ENCODE assay signal across 26 cellular contexts in the genomic region with DNA sequence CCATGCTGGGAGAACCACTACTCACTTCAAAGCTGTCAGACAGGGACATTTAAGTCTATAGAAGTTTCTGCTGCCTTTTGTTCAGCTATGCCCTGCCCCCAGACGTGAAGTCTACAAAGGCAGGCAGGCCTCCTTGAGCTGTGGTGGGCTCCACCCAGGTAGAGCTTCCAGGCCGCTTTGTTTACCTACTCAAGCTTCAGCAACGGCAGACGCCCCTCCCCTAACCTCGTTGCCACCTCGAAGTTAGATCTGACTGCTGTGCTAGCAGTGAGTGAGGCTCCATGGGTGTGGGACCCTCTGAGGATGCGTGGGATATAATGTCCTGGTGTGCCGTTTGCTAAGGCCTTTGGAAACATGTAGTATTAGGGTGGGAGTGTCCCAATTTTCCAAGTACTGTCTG.
"Had no signal": no experiment of that assay in that cellular context is flagged by ENCODE, and none has a peak within 500 bp of the region (broad histone marks: within the 10 kb centered on the region; RNA-seq: fewer than 3 reads in every experiment).

No MANE protein-coding gene starts in this region.

- H3K36me3 ChIP-seq: stomach, suprapubic skin, thoracic aorta, thyroid gland, tibial artery, tibial nerve, transverse colon, upper lobe of left lung, upper lobe of right lung, uterus, vagina had no signal

- H3K4me1 ChIP-seq: stomach, suprapubic skin, testis, thyroid gland, tibial artery, tibial nerve, transverse colon, upper lobe of left lung, upper lobe of right lung, uterus, vagina had no signal

- H3K9me3 ChIP-seq: suprapubic skin, testis, thoracic aorta, thyroid gland, transverse colon, upper lobe of left lung, upper lobe of right lung, uterus, vagina had no signal

- H3K27ac ChIP-seq: stomach, suprapubic skin, testis, thoracic aorta, thyroid gland, tibial artery, tibial nerve, transverse colon, upper lobe of left lung, upper lobe of right lung, uterus, vagina had no signal

- H3K4me3 ChIP-seq: stomach, suprapubic skin, testis, thoracic aorta, thyroid gland, tibial artery, tibial nerve, transverse colon, upper lobe of left lung, upper lobe of right lung, uterus, vagina had no signal

- H3K27me3 ChIP-seq: stomach, suprapubic skin, testis, thyroid gland, tibial artery, tibial nerve, transverse colon, upper lobe of left lung, upper lobe of right lung, uterus, vagina had no signal

- ATAC-seq: stimulated activated effector memory CD8-positive, alpha-beta T cell treated with anti-CD3 and anti-CD28 coated beads, Interleukin-12 subunit alpha, Interleukin-12 subunit beta, amount 100 ng/mL, for 72 hours; stimulated activated memory B cell treated with anti-CD40 and anti-IgM and Interleukin-4, amounts not matched to agents 10 μg/mL and 1 μg/mL and 100 μg/mL, for 72 hours; stimulated activated naive B cell treated with anti-CD40 and anti-IgM and Interleukin-4, amounts not matched to agents 10 μg/mL and 1 μg/mL and 100 μg/mL, for 72 hours; stimulated activated naive CD8-positive, alpha-beta T cell treated with anti-CD3 and anti-CD28 coated beads, Interleukin-15, amount 100 ng/mL, for 72 hours; stimulated activated naive CD8-positive, alpha-beta T cell treated with anti-CD3 and anti-CD28 coated beads, Interleukin-15, Interleukin-2, amounts not matched to agents 100 U/mL and 50 U/mL, for 24 hours; upper lobe of right lung had no signal

- DNase-seq: stimulated activated CD4-positive, alpha-beta T cell treated with anti-CD3 and anti-CD28 coated beads, Interleukin-2, amount 100 ng/mL, for 48 hours; stimulated activated CD4-positive, alpha-beta T cell treated with anti-CD3 and anti-CD28 coated beads, Interleukin-4, amount 100 ng/mL, for 1 hour; stimulated activated CD4-positive, alpha-beta T cell treated with anti-CD3 and anti-CD28 coated beads, Interleukin-4, amount 100 ng/mL, for 24 hours; stimulated activated CD4-positive, alpha-beta T cell treated with anti-CD3 and anti-CD28 coated beads, Interleukin-4, amount 100 ng/mL, for 4 hours; stimulated activated CD8-positive, alpha-beta memory T cell treated with anti-CD3 and anti-CD28 coated beads, Interleukin-4, amount 100 ng/mL, for 48 hours; stimulated activated naive B cell treated with anti-CD40 and anti-IgM and Interleukin-4, amounts not matched to agents 10 μg/mL and 1 μg/mL and 100 μg/mL, for 72 hours; stimulated activated naive CD4-positive, alpha-beta T cell; stimulated activated naive CD4-positive, alpha-beta T cell treated with Interleukin-2 at 50 U/mL for 16 hours; stimulated activated naive CD8-positive, alpha-beta T cell treated with anti-CD3 and anti-CD28 coated beads, Interleukin-15, amount 100 ng/mL, for 72 hours; stimulated activated naive CD8-positive, alpha-beta T cell treated with anti-CD3 and anti-CD28 coated beads, Interleukin-15, Interleukin-2, amounts not matched to agents 100 U/mL and 50 U/mL, for 24 hours; stomach; substantia nigra; testis; thyroid gland; tibial artery; transverse colon; trophoblast cell; upper lobe of left lung; upper lobe of right lung; uterus had no signal
